In genomic region chr16:15671530-15672117, GRCh38 we compare ENCODE assay signal across 9 cellular contexts. TPM values are rescaled to one million over a fixed set of nuclear protein-coding genes. Genes with fewer than 3 reads are reported as not detected.
DNase-seq lines count a peak whose midpoint lies in the region; ATAC-seq and TF ChIP-seq lines count a peak whose summit lies in the region.
"Had no signal": no experiment of that assay in that cellular context is flagged by ENCODE, and none has a peak within 500 bp of the region (broad histone marks: within the 10 kb centered on the region; RNA-seq: fewer than 3 reads in every experiment).

No MANE protein-coding gene starts in this region.

- H3K9me3 ChIP-seq in gastroesophageal sphincter: no peaks in the 10 kb centered on the region

- peak; percentile 61 for DNase-seq in activated CD4-positive, alpha-beta T cell treated with anti-CD3 and anti-CD28 coated beads, Interleukin-2, amount 10 ng/mL, durations not matched to agents 24 days and 14 days
- DNase-seq in activated CD4-positive, alpha-beta T cell treated with anti-CD3 and anti-CD28 coated beads, Interleukin-2, amount 50 U/mL, for 48 hours: no peak
- no peak for DNase-seq in activated CD4-positive, alpha-beta memory T cell treated with anti-CD3 and anti-CD28 coated beads for 36 hours
- DNase-seq in substantia nigra (lab: John Stamatoyannopoulos, UW) (peak in 1 of 49 donors; percentile 39), endothelial cell (ENCODE audit: low spot score) (no peak), CD1c-positive myeloid dendritic cell (ENCODE audit: extremely low spot score) (no peak)

- peak overlapping the region; percentile 66 for H3K4me3 Mint-ChIP-seq in activated CD4-positive, alpha-beta T cell treated with anti-CD3 and anti-CD28 coated beads, Interleukin-2, amount 10 ng/mL, durations not matched to agents 24 days and 14 days
- H3K4me3 Mint-ChIP-seq in activated CD4-positive, alpha-beta memory T cell treated with anti-CD3 and anti-CD28 coated beads for 36 hours: no peak overlapping the region
- H3K4me3 Mint-ChIP-seq in endothelial cell (ENCODE audit: unreplicated experiment): no peak overlapping the region
- H3K4me3 Mint-ChIP-seq: GM23338 had no signal

- peaks cover 0 to 37% (median 20%) of the 10 kb centered on the region in 3 donors for H3K4me1 ChIP-seq in gastroesophageal sphincter

- TF ChIP-seq EP300 in gastroesophageal sphincter (IDR thresholded peaks at IDR 0.05): no peak

- H3K4me1 Mint-ChIP-seq in activated CD4-positive, alpha-beta T cell treated with anti-CD3 and anti-CD28 coated beads, Interleukin-2, amount 10 ng/mL, durations not matched to agents 24 days and 14 days: peaks cover 46% of the 10 kb centered on the region
- peaks cover 40% of the 10 kb centered on the region for H3K4me1 Mint-ChIP-seq in activated CD4-positive, alpha-beta memory T cell treated with anti-CD3 and anti-CD28 coated beads for 36 hours (ENCODE audit: low read depth)
- H3K4me1 Mint-ChIP-seq in endothelial cell (ENCODE audit: unreplicated experiment): no peaks in the 10 kb centered on the region

- no peaks in the 10 kb centered on the region for H3K27me3 ChIP-seq in gastroesophageal sphincter

- peak overlapping the region; percentile 90 for H3K27ac Mint-ChIP-seq in activated CD4-positive, alpha-beta T cell treated with anti-CD3 and anti-CD28 coated beads, Interleukin-2, amount 10 ng/mL, durations not matched to agents 24 days and 14 days
- peak overlapping the region; percentile 93 for H3K27ac Mint-ChIP-seq in activated CD4-positive, alpha-beta memory T cell treated with anti-CD3 and anti-CD28 coated beads for 36 hours
- H3K27ac Mint-ChIP-seq in endothelial cell (ENCODE audit: unreplicated experiment): no peak overlapping the region
- H3K27ac Mint-ChIP-seq: GM23338 had no signal

- intact Hi-C loops in activated CD4-positive, alpha-beta T cell treated with anti-CD3 and anti-CD28 coated beads, Interleukin-2, amount 10 ng/mL, durations not matched to agents 24 days and 14 days (cut with micrococcal nuclease): loop anchor here (2.0 kb wide), 1 partner anchor 21 kb away; the partner anchor contains the start of gene NDE1
- intact Hi-C loops in activated CD4-positive, alpha-beta memory T cell treated with anti-CD3 and anti-CD28 coated beads for 36 hours (cut with micrococcal nuclease): loop anchor here (2.0 kb wide), 2 partner anchors 29 to 81 kb away; partner anchors contain the start of gene MARF1

- peaks cover 51% of the 10 kb centered on the region for H3K36me3 Mint-ChIP-seq in activated CD4-positive, alpha-beta T cell treated with anti-CD3 and anti-CD28 coated beads, Interleukin-2, amount 10 ng/mL, durations not matched to agents 24 days and 14 days (ENCODE audit: low read depth)
- H3K36me3 Mint-ChIP-seq in activated CD4-positive, alpha-beta memory T cell treated with anti-CD3 and anti-CD28 coated beads for 36 hours: peaks cover 29% of the 10 kb centered on the region
- H3K36me3 Mint-ChIP-seq in endothelial cell (ENCODE audit: low read depth, unreplicated experiment): peaks cover 13% of the 10 kb centered on the region

- CTCF ChIA-PET in activated CD4-positive, alpha-beta memory T cell treated with anti-CD3 and anti-CD28 coated beads for 36 hours (lab: Charles Lee): interaction anchor here (1.2 to 3.0 kb wide), 2 partner anchors 11 to 21 kb away, joined by 3 to 14 read pairs; no protein-coding TSS in a partner anchor

- TF ChIP-seq POLR2A in gastroesophageal sphincter (IDR thresholded peaks at IDR 0.05): no peak

- H3K36me3 ChIP-seq in gastroesophageal sphincter: peaks cover 0 to 45% of the 10 kb centered on the region in 2 donors

- H3K4me3 ChIP-seq in gastroesophageal sphincter: no peak overlapping the region
- H3K4me3 ChIP-seq: GM23338 had no signal

- H3K27me3 Mint-ChIP-seq in activated CD4-positive, alpha-beta T cell treated with anti-CD3 and anti-CD28 coated beads, Interleukin-2, amount 10 ng/mL, durations not matched to agents 24 days and 14 days: no peaks in the 10 kb centered on the region
- H3K27me3 Mint-ChIP-seq in activated CD4-positive, alpha-beta memory T cell treated with anti-CD3 and anti-CD28 coated beads for 36 hours: no peaks in the 10 kb centered on the region
- H3K27me3 Mint-ChIP-seq in endothelial cell (ENCODE audit: unreplicated experiment): peaks cover 2% of the 10 kb centered on the region

- POLR2A ChIA-PET in activated CD4-positive, alpha-beta memory T cell treated with anti-CD3 and anti-CD28 coated beads for 36 hours (lab: Charles Lee): no interaction called here

- H3K27ac ChIP-seq in gastroesophageal sphincter (peak overlapping the region in 3 of 4 donors; percentile 81 to 93 (median 88)), substantia nigra (ENCODE audit: low read depth, low read length, poor library complexity, severe bottlenecking) (peak overlapping the region; percentile 99)

- no peak for TF ChIP-seq CTCF in gastroesophageal sphincter (IDR thresholded peaks at IDR 0.05)
- no peak for TF ChIP-seq CTCF in endothelial cell (IDR thresholded peaks at IDR 0.05; ENCODE audit: unreplicated experiment)

- no peak for ATAC-seq in gastroesophageal sphincter
- ATAC-seq in HG03571 (IDR thresholded peaks at IDR 0.05; ENCODE audit: unreplicated experiment): no peak
- ATAC-seq: GM23338 had no signal

- 79 to 91% methylated on average over 3 of the region's 8 CpGs for WGBS in gastroesophageal sphincter (ENCODE audit: low coverage in 1 of 2), 2 donors

- H3K9me3 Mint-ChIP-seq in activated CD4-positive, alpha-beta T cell treated with anti-CD3 and anti-CD28 coated beads, Interleukin-2, amount 10 ng/mL, durations not matched to agents 24 days and 14 days: no peaks in the 10 kb centered on the region
- H3K9me3 Mint-ChIP-seq in activated CD4-positive, alpha-beta memory T cell treated with anti-CD3 and anti-CD28 coated beads for 36 hours: no peaks in the 10 kb centered on the region
- H3K9me3 Mint-ChIP-seq in endothelial cell (ENCODE audit: unreplicated experiment): no peaks in the 10 kb centered on the region
- H3K9me3 Mint-ChIP-seq: GM23338 had no signal

RNA-seq across cellular contexts. Expression of gene NDE1, which starts 21.6 kb away (rescaled TPM):
- 85.4 and 85.8 TPM in 2 replicates for total RNA-seq in activated CD4-positive, alpha-beta T cell treated with anti-CD3 and anti-CD28 coated beads, Interleukin-2, amount 10 ng/mL, durations not matched to agents 24 days and 14 days
- 100 to 1,000 TPM; 117 to 119 TPM for total RNA-seq in activated CD4-positive, alpha-beta memory T cell treated with anti-CD3 and anti-CD28 coated beads for 36 hours
- total RNA-seq in gastroesophageal sphincter (100 to 1,000 TPM in 1 of 4 donors, 10 to 100 TPM in 3; 34.9 to 123 (median 62.3) TPM), endothelial cell (ENCODE audit: unreplicated experiment) (24.1 TPM)

RNA-seq across cellular contexts. Expression of gene MARF1, which starts 28.7 kb away (rescaled TPM):
- 55.6 and 56.2 TPM in 2 replicates for total RNA-seq in activated CD4-positive, alpha-beta T cell treated with anti-CD3 and anti-CD28 coated beads, Interleukin-2, amount 10 ng/mL, durations not matched to agents 24 days and 14 days
- 10 to 100 TPM; 61.9 to 62.6 TPM for total RNA-seq in activated CD4-positive, alpha-beta memory T cell treated with anti-CD3 and anti-CD28 coated beads for 36 hours
- total RNA-seq in gastroesophageal sphincter (10 to 100 TPM; 38.2 to 67.7 (median 53.3) TPM), endothelial cell (ENCODE audit: unreplicated experiment) (55.2 TPM)
